ENCODE assay signal across 13 cellular contexts in genomic region chr4:52863324-52863723, GRCh38. TPM values are rescaled to one million over a fixed set of nuclear protein-coding genes. Genes with fewer than 3 reads are reported as not detected.
A peak's percentile ranks its signal among the peaks of the same experiment; 100 is the strongest.
DNase-seq lines count a peak whose midpoint lies in the region; FAIRE-seq and TF ChIP-seq lines count a peak whose summit lies in the region.
"Had no signal": no experiment of that assay in that cellular context is flagged by ENCODE, and none has a peak within 500 bp of the region (broad histone marks: within the 10 kb centered on the region; RNA-seq: fewer than 3 reads in every experiment).

No MANE protein-coding gene starts in this region.

- peaks cover 15% of the 10 kb centered on the region for H3K9me3 Mint-ChIP-seq in glutamatergic neuron (ENCODE audit: unreplicated experiment)

- peak overlapping the region; percentile 75 for H3K4me3 ChIP-seq in retinal pigment epithelial cell (ENCODE audit: low read length)

- TF ChIP-seq POLR2A in GM12892 (IDR thresholded peaks at IDR 0.05; ENCODE audit: low read depth, low read length), result no peak

- peaks cover 36% of the 10 kb centered on the region for H3K4me1 Mint-ChIP-seq in glutamatergic neuron (ENCODE audit: low read depth, unreplicated experiment)

- H3K27me3 Mint-ChIP-seq in glutamatergic neuron (ENCODE audit: unreplicated experiment), result peaks cover 10% of the 10 kb centered on the region

- no peak for FAIRE-seq in GM12892 (lab: Jason Lieb, UNC)
- FAIRE-seq: A204.1 had no signal

- TF ChIP-seq CTCF in glutamatergic neuron (IDR thresholded peaks at IDR 0.05; ENCODE audit: partially characterized antibody, unreplicated experiment) (no peak), retinal pigment epithelial cell (conservative IDR thresholded peaks at IDR 0.05; ENCODE audit: low read depth, low read length) (no peak)

- H3K36me3 Mint-ChIP-seq in glutamatergic neuron (ENCODE audit: unreplicated experiment), result peaks cover 10% of the 10 kb centered on the region

- peak overlapping the region; percentile 78 for H3K27ac Mint-ChIP-seq in glutamatergic neuron (ENCODE audit: unreplicated experiment)

- peak; percentile 13 for DNase-seq in NCI-H2227 treated with DMSO at 0.1 percent for 48 hours (lab: John Stamatoyannopoulos, UW)
- DNase-seq in NCI-H2227 (lab: John Stamatoyannopoulos, UW; ENCODE audit: unreplicated experiment), result no peak
- peak; percentile 62 to 82 for DNase-seq in NCI-H524 (lab: John Stamatoyannopoulos, UW)
- DNase-seq in glutamatergic neuron, result no peak
- DNase-seq in retinal pigment epithelial cell (ENCODE audit: low read depth), result no peak
- no peak for DNase-seq in GM12892 (ENCODE audit: insufficient read length)
- DNase-seq in stimulated activated CD4-positive, alpha-beta T cell treated with anti-CD3 and anti-CD28 coated beads, Interleukin-2, amount 100 ng/mL, for 24 hours, result no peak
- DNase-seq in DMS53 treated with DMSO at 0.1 percent for 48 hours (lab: John Stamatoyannopoulos, UW; ENCODE audit: unreplicated experiment), result no peak
- DNase-seq: effector CD8-positive, alpha-beta T cell; NCI-H2029 treated with DMSO at 0.1 percent for 48 hours; nucleus accumbens; stimulated activated CD4-positive, alpha-beta T cell treated with anti-CD3 and anti-CD28 coated beads, Interleukin-4, amount 100 ng/mL, for 1 hour had no signal

- peak overlapping the region; percentile 87 for H3K4me3 Mint-ChIP-seq in glutamatergic neuron (ENCODE audit: unreplicated experiment)

RNA-seq across cellular contexts. Expression of gene RASL11B, which starts 1.2 kb away (rescaled TPM):
- total RNA-seq in glutamatergic neuron (ENCODE audit: unreplicated experiment), result 24.8 TPM
- not detected for polyA plus RNA-seq in GM12892 (2012; ENCODE audit: missing spikeins)

Comparison
In these comparisons a context has a peak if more than half of its experiments do, and no peak if none do; other contexts are left out.
1. DNase-seq: peak in NCI-H2227 treated with DMSO at 0.1 percent for 48 hours (single experiment) and NCI-H524 (2 of 2); none in NCI-H2227 (single experiment), glutamatergic neuron (single experiment), retinal pigment epithelial cell (single experiment), GM12892 (single experiment), stimulated activated CD4-positive, alpha-beta T cell treated with anti-CD3 and anti-CD28 coated beads, Interleukin-2, amount 100 ng/mL, for 24 hours (0 of 2) and DMS53 treated with DMSO at 0.1 percent for 48 hours (single experiment).